8 cellular contexts compared by ENCODE assay signal in the genomic region with DNA sequence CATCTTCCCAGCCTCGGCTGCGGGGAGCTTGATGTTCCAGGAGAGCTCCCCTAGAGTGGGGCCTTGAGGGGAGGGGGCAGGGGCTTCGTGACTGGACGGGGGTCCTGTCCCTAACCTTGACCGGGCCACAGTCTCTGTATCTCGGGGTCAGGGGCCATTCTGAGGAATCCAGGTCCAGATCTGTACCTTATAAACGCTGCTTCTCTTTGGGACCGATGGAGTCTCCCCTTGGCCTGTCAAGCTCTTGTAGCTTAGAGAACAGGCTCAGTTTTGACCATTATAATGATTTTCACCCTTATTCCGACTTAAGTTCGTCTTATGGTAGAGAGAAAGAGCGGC. TPM values are rescaled to one million over a fixed set of nuclear protein-coding genes. Genes with fewer than 3 reads are reported as not detected.
A peak's percentile ranks its signal among the peaks of the same experiment; 100 is the strongest.
DNase-seq lines count a peak whose midpoint lies in the region; ATAC-seq and TF ChIP-seq lines count a peak whose summit lies in the region.

No MANE protein-coding gene starts in this region.

- peaks cover 0 to 6% (median 0%) of the 10 kb centered on the region in 11 experiments; a peak in 1 of 22 replicates for H3K9me3 ChIP-seq in BLaER1 treated with 17β-estradiol and CSF1 and Interleukin-3, amounts not matched to agents 10 nM and 100 nM (replicated peaks in 1 of 11)
- no peaks in the 10 kb centered on the region for H3K9me3 ChIP-seq in left lung
- H3K9me3 ChIP-seq in upper lobe of left lung, result no peaks in the 10 kb centered on the region

- H3K4me2 ChIP-seq in BLaER1 treated with 17β-estradiol and CSF1 and Interleukin-3, amounts not matched to agents 10 nM and 100 nM, result peak overlapping the region; percentile 74 to 99 (median 90)

- H3K4me3 Mint-ChIP-seq in activated naive CD8-positive, alpha-beta T cell treated with anti-CD3 and anti-CD28 coated beads, Interleukin-2, amount 50 U/mL, for 24 hours, result peak overlapping the region; percentile 97

- no peak for TF ChIP-seq CTCF in left lung (IDR thresholded peaks at IDR 0.05)
- no peak for TF ChIP-seq CTCF in upper lobe of left lung (IDR thresholded peaks at IDR 0.05)

- H3K27ac ChIP-seq in BLaER1 treated with 17β-estradiol and CSF1 and Interleukin-3, amounts not matched to agents 10 nM and 100 nM, result peak overlapping the region; percentile 75 to 95 (median 88)
- peak overlapping the region; percentile 87 to 90 for H3K27ac ChIP-seq in left lung
- peak overlapping the region; percentile 83 to 98 (median 92) for H3K27ac ChIP-seq in upper lobe of left lung

- no peaks in the 10 kb centered on the region for H3K27me3 ChIP-seq in BLaER1 treated with 17β-estradiol and CSF1 and Interleukin-3, amounts not matched to agents 10 nM and 100 nM
- no peaks in the 10 kb centered on the region for H3K27me3 ChIP-seq in left lung
- H3K27me3 ChIP-seq in upper lobe of left lung, result no peaks in the 10 kb centered on the region

- peaks cover 32% of the 10 kb centered on the region for H3K4me1 Mint-ChIP-seq in activated naive CD8-positive, alpha-beta T cell treated with anti-CD3 and anti-CD28 coated beads, Interleukin-2, amount 50 U/mL, for 24 hours

- H3K36me3 Mint-ChIP-seq in activated naive CD8-positive, alpha-beta T cell treated with anti-CD3 and anti-CD28 coated beads, Interleukin-2, amount 50 U/mL, for 24 hours (ENCODE audit: low read depth), result peaks cover 5% of the 10 kb centered on the region

- peaks cover 4% of the 10 kb centered on the region for H3K9me3 Mint-ChIP-seq in activated naive CD8-positive, alpha-beta T cell treated with anti-CD3 and anti-CD28 coated beads, Interleukin-2, amount 50 U/mL, for 24 hours

- H3K4me1 ChIP-seq in BLaER1 treated with 17β-estradiol and CSF1 and Interleukin-3, amounts not matched to agents 10 nM and 100 nM, result peaks cover 29 to 47% (median 39%) of the 10 kb centered on the region in 10 experiments
- H3K4me1 ChIP-seq in left lung, result peaks cover 22 to 47% of the 10 kb centered on the region in 2 donors
- H3K4me1 ChIP-seq in upper lobe of left lung, result peaks cover 31 to 40% (median 32%) of the 10 kb centered on the region in 4 donors

- H3K4me3 ChIP-seq in BLaER1 treated with 17β-estradiol and CSF1 and Interleukin-3, amounts not matched to agents 10 nM and 100 nM, result peak overlapping the region; percentile 70 to 88 (median 78)
- H3K4me3 ChIP-seq in left lung, result peak overlapping the region; percentile 71 to 86
- peak overlapping the region; percentile 58 to 88 (median 64) for H3K4me3 ChIP-seq in upper lobe of left lung

- peak overlapping the region; percentile 97 for H3K27ac Mint-ChIP-seq in activated naive CD8-positive, alpha-beta T cell treated with anti-CD3 and anti-CD28 coated beads, Interleukin-2, amount 50 U/mL, for 24 hours

- H3K36me3 ChIP-seq in BLaER1 treated with 17β-estradiol and CSF1 and Interleukin-3, amounts not matched to agents 10 nM and 100 nM, result peaks cover 0 to 32% (median 14%) of the 10 kb centered on the region in 11 experiments; a peak in 17 of 22 replicates
- H3K36me3 ChIP-seq in left lung (peaks cover 0 to 9% of the 10 kb centered on the region in 2 donors), upper lobe of left lung (peaks cover 0 to 3% (median 0%) of the 10 kb centered on the region in 4 donors)

- no peak for DNase-seq in activated naive CD8-positive, alpha-beta T cell treated with anti-CD3 and anti-CD28 coated beads, Interleukin-2, amount 50 U/mL, for 24 hours
- DNase-seq in left lung (no peak), upper lobe of left lung (no peak), inferior parietal cortex (ENCODE audit: extremely low spot score) (no peak)

- 2 to 3% methylated on average over 7 to 9 of the region's 11 CpGs for WGBS in upper lobe of left lung, 2 donors

- TF ChIP-seq EP300 in upper lobe of left lung (IDR thresholded peaks at IDR 0.05), result no peak

- TF ChIP-seq POLR2A in upper lobe of left lung (IDR thresholded peaks at IDR 0.05), result peak in 1 of 4 donors; percentile 34

- intact Hi-C loops in left lung (cut with DNase I), result no loop called here

- H3K9ac ChIP-seq in BLaER1 treated with 17β-estradiol and CSF1 and Interleukin-3, amounts not matched to agents 10 nM and 100 nM, result peak overlapping the region; percentile 81 to 92 (median 89)

- peak; percentile 3 for ATAC-seq in HG02623 (IDR thresholded peaks at IDR 0.05; ENCODE audit: unreplicated experiment)
- ATAC-seq in activated naive CD8-positive, alpha-beta T cell treated with anti-CD3 and anti-CD28 coated beads, Interleukin-2, amount 50 U/mL, for 24 hours, result no peak
- peak; percentile 0 for ATAC-seq in left lung
- no peak for ATAC-seq in upper lobe of left lung (ENCODE audit: low FRiP score in 2 of 2)
- ATAC-seq in GM21381 (IDR thresholded peaks at IDR 0.05; ENCODE audit: unreplicated experiment), result no peak
- ATAC-seq in HG03095 (IDR thresholded peaks at IDR 0.05; ENCODE audit: unreplicated experiment), result no peak

- no peaks in the 10 kb centered on the region for H3K27me3 Mint-ChIP-seq in activated naive CD8-positive, alpha-beta T cell treated with anti-CD3 and anti-CD28 coated beads, Interleukin-2, amount 50 U/mL, for 24 hours

- H4K20me1 ChIP-seq in BLaER1 treated with 17β-estradiol and CSF1 and Interleukin-3, amounts not matched to agents 10 nM and 100 nM, result peaks cover 0 to 16% (median 0%) of the 10 kb centered on the region in 11 experiments; a peak in 5 of 22 replicates

RNA-seq across cellular contexts. Expression of a gene that starts 0.8 kb away (rescaled TPM):
- total RNA-seq in left lung (1 to 10 TPM; 6.7 to 7.6 TPM), upper lobe of left lung (10 to 100 TPM in 1 of 6 donors, 1 to 10 TPM in 5; 3.8 to 12.6 (median 7.6) TPM)

RNA-seq across cellular contexts. Expression of a gene that starts 5.2 kb away (rescaled TPM):
- total RNA-seq in left lung (10 to 100 TPM; 18.6 to 28.9 TPM), upper lobe of left lung (100 to 1,000 TPM in 1 of 6 donors, 10 to 100 TPM in 5; 29.0 to 186 (median 34.8) TPM)

RNA-seq across cellular contexts. Expression of a gene that starts 32.6 kb away (rescaled TPM):
- total RNA-seq in left lung (10 to 100 TPM in 1 of 2 donors, 1 to 10 TPM in 1; 8.5 to 11.1 TPM), upper lobe of left lung (10 to 100 TPM in 2 of 6 donors, 1 to 10 TPM in 4; 8.3 to 28.3 (median 9.3) TPM)

RNA-seq across cellular contexts. Expression of a gene that starts 39.3 kb away (rescaled TPM):
- 100 to 1,000 TPM; 250 to 265 TPM for total RNA-seq in left lung
- 100 to 1,000 TPM in 5 of 6 donors, 10 to 100 TPM in 1; 54.5 to 599 (median 193) TPM for total RNA-seq in upper lobe of left lung

RNA-seq across cellular contexts. Expression of a gene that starts 46.6 kb away (rescaled TPM):
- total RNA-seq in left lung (1 to 10 TPM; 4.1 to 6.4 TPM), upper lobe of left lung (1 to 10 TPM; 1.7 to 9.9 (median 5.1) TPM)

Comparison
In these comparisons a context has a peak if more than half of its experiments do, and no peak if none do; other contexts are left out.
1. ATAC-seq: peak in HG02623 (single experiment) and left lung (single experiment); none in activated naive CD8-positive, alpha-beta T cell treated with anti-CD3 and anti-CD28 coated beads, Interleukin-2, amount 50 U/mL, for 24 hours (single experiment), upper lobe of left lung (0 of 2), GM21381 (single experiment) and HG03095 (single experiment).
2. Peak in every context shown above with its lines, with median percentiles within 50 percentile points of each other: H3K27ac ChIP-seq and H3K4me3 ChIP-seq.